In the genomic region with DNA sequence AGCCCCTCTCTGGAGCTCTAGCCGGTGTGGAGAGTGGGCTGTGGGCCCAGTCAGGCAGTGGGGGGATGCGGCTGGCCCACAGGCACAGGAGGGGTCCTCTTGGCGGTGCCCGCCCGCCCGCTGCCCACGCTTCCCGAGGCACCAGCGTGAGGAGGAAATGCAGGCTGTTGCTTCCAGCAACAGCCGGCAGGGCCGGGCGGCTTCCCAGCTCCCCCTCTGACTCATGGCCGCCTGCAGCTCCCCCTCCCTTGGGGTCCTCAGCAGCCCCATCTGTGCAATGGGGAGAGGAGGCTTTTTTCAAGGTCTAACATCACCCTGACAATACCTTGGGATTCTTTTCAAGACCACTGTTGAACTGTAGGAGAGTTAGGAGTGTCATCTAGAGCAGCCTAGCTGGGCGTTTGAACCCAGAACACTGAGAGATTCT, we compare ENCODE assay signal across 9 cellular contexts. TPM values are rescaled to one million over a fixed set of nuclear protein-coding genes. Genes with fewer than 3 reads are reported as not detected.
A peak's percentile ranks its signal among the peaks of the same experiment; 100 is the strongest.
DNase-seq lines count a peak whose midpoint lies in the region; TF ChIP-seq lines count a peak whose summit lies in the region.
"Had no signal": no experiment of that assay in that cellular context is flagged by ENCODE, and none has a peak within 500 bp of the region (broad histone marks: within the 10 kb centered on the region; RNA-seq: fewer than 3 reads in every experiment).

No MANE protein-coding gene starts in this region.

- H3K4me3 Mint-ChIP-seq in T-helper 2 cell treated with Interferon-gamma antibody and Interleukin-4, amounts not matched to agents 5 μg/mL and 100 μg/mL, for 36 hours = no peak overlapping the region

- no peak for TF ChIP-seq CTCF in VCaP (conservative IDR thresholded peaks at IDR 0.05)
- TF ChIP-seq CTCF in right atrium auricular region (IDR thresholded peaks at IDR 0.05) = no peak

- H3K9me3 Mint-ChIP-seq in T-helper 2 cell treated with Interferon-gamma antibody and Interleukin-4, amounts not matched to agents 5 μg/mL and 100 μg/mL, for 36 hours = no peaks in the 10 kb centered on the region

- no peaks in the 10 kb centered on the region for H3K27me3 ChIP-seq in right atrium auricular region
- H3K27me3 ChIP-seq in skeletal muscle satellite cell (ENCODE audit: control insufficient read depth, insufficient read depth, low read length) = no peaks in the 10 kb centered on the region

- DNase-seq in right atrium auricular region (ENCODE audit: low spot score) = no peak
- no peak for DNase-seq in NCI-H187 treated with DMSO at 0.1 percent for 48 hours (lab: John Stamatoyannopoulos, UW)
- no peak for DNase-seq in NCI-H345 (lab: John Stamatoyannopoulos, UW)
- DNase-seq in activated effector memory CD4-positive, alpha-beta T cell treated with Interleukin-2 at 50 U/mL for 16 hours = no peak
- no peak for DNase-seq in T-helper 2 cell treated with Interferon-gamma antibody and Interleukin-4, amounts not matched to agents 5 μg/mL and 100 μg/mL, for 36 hours (ENCODE audit: low spot score)
- DNase-seq: activated gamma-delta T cell treated with Interleukin-2 at 50 U/mL for 16 hours had no signal

- H3K4me2 ChIP-seq in skeletal muscle satellite cell (ENCODE audit: low read length) = peak overlapping the region; percentile 92

- H3K27me3 Mint-ChIP-seq in T-helper 2 cell treated with Interferon-gamma antibody and Interleukin-4, amounts not matched to agents 5 μg/mL and 100 μg/mL, for 36 hours (ENCODE audit: low read depth) = peaks cover 9% of the 10 kb centered on the region

- H3K27ac Mint-ChIP-seq in T-helper 2 cell treated with Interferon-gamma antibody and Interleukin-4, amounts not matched to agents 5 μg/mL and 100 μg/mL, for 36 hours = no peak overlapping the region

- peaks cover 0 to 100% of the 10 kb centered on the region in 2 donors for H3K4me1 ChIP-seq in right atrium auricular region
- H3K4me1 ChIP-seq in skeletal muscle satellite cell (ENCODE audit: control insufficient read depth, insufficient read depth, low read length) = peaks cover 96% of the 10 kb centered on the region

- peak overlapping the region; percentile 79 for H3K9ac ChIP-seq in skeletal muscle satellite cell (ENCODE audit: low read depth, low read length)

- H3K4me3 ChIP-seq in GM08714 (ENCODE audit: low read length) = peak overlapping the region; percentile 14; the same call in 1 of the 2 replicates
- H3K4me3 ChIP-seq in right atrium auricular region = peak overlapping the region in 1 of 2 donors; percentile 40
- peak overlapping the region; percentile 68 for H3K4me3 ChIP-seq in skeletal muscle satellite cell (ENCODE audit: low read length)

- H3K36me3 ChIP-seq in right atrium auricular region (no peaks in the 10 kb centered on the region), skeletal muscle satellite cell (ENCODE audit: insufficient read depth, low read length) (peaks cover 18% of the 10 kb centered on the region)

- H3K27ac ChIP-seq in VCaP (peak overlapping the region; percentile 92; the same call in 1 of the 2 replicates), right atrium auricular region (peak overlapping the region; percentile 94 to 97)

- H3K4me1 Mint-ChIP-seq in T-helper 2 cell treated with Interferon-gamma antibody and Interleukin-4, amounts not matched to agents 5 μg/mL and 100 μg/mL, for 36 hours (ENCODE audit: low read depth) = peaks cover under 1% of the 10 kb centered on the region

- no peaks in the 10 kb centered on the region for H3K36me3 Mint-ChIP-seq in T-helper 2 cell treated with Interferon-gamma antibody and Interleukin-4, amounts not matched to agents 5 μg/mL and 100 μg/mL, for 36 hours (ENCODE audit: low read depth)

- H3K9me3 ChIP-seq in right atrium auricular region (no peaks in the 10 kb centered on the region), skeletal muscle satellite cell (replicated peaks; ENCODE audit: low read length) (no peaks in the 10 kb centered on the region)

RNA-seq across cellular contexts. Expression of a gene that starts 10.4 kb away (rescaled TPM):
- total RNA-seq in right atrium auricular region = 10 to 100 TPM; 57.9 to 59.5 TPM
- total RNA-seq in skeletal muscle satellite cell (2012; rRNA removed) = 101 and 157 TPM in 2 replicates
